In the genomic region with DNA sequence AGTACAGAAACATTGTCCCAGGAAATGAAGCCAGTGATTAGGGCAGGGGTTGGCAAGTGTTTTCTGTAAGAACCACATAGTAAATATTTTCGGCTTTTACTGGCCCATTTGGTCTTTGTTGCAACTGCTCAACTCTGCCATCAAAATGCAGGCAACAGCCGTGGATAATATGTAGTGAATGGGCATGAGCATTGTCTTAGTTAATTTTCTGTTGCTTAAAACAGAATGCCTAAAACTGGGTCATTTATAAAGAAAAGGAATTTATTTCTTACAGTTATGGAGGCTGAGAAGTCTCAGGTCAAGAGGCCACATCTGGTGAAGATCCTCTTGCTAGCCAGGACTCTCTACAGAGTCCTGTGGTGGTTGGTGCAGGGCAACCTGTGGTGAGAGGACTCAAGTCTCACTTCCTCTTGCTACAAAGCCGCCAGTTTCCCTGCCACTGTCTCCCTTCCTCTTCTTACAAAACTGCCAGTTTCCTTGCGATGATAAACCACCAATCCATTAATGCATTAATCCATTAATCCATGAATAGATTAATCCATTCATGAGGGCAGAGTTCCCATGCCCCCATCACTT, we compare ENCODE assay signal across 8 cellular contexts.
DNase-seq lines count a peak whose midpoint lies in the region; ATAC-seq and TF ChIP-seq lines count a peak whose summit lies in the region.
"Had no signal": no experiment of that assay in that cellular context is flagged by ENCODE, and none has a peak within 500 bp of the region (broad histone marks: within the 10 kb centered on the region; RNA-seq: fewer than 3 reads in every experiment).

No MANE protein-coding gene starts in this region.

- intact Hi-C loops in spleen (cut with DNase I; ENCODE audit: low total_unique reads) (no loop called here), sciatic nerve (cut with DNase I) (no loop called here)

- no peak overlapping the region for H2AFZ ChIP-seq in OCI-LY3 (ENCODE audit: low read depth, low read length)

- no peak overlapping the region for H3K9ac ChIP-seq in OCI-LY3 (ENCODE audit: low read length)

- peaks cover 35% of the 10 kb centered on the region for H3K27me3 ChIP-seq in OCI-LY3 (ENCODE audit: low read depth, low read length)
- H3K27me3 ChIP-seq in spleen (replicated peaks in 1 of 7), result peaks cover 0 to 12% (median 0%) of the 10 kb centered on the region in 7 donors

- peak; percentile 87 for ATAC-seq in GM19023 (IDR thresholded peaks at IDR 0.05; ENCODE audit: unreplicated experiment)
- peak; percentile 100 for ATAC-seq in HG02885 (IDR thresholded peaks at IDR 0.05; ENCODE audit: poor library complexity, unreplicated experiment)
- no peak for ATAC-seq in sciatic nerve

- peak overlapping the region; percentile 66 for H3K4me2 ChIP-seq in OCI-LY3 (ENCODE audit: low read length)

- no peaks in the 10 kb centered on the region for H3K79me2 ChIP-seq in OCI-LY3 (ENCODE audit: low read length)

- H3K4me1 ChIP-seq in OCI-LY3 (ENCODE audit: low read length), result peaks cover 15% of the 10 kb centered on the region
- H3K4me1 ChIP-seq in spleen, result peaks cover 15 to 71% (median 45%) of the 10 kb centered on the region in 6 donors

- H3K36me3 ChIP-seq in OCI-LY3 (replicated peaks; ENCODE audit: low read depth, low read length) (no peaks in the 10 kb centered on the region), spleen (no peaks in the 10 kb centered on the region)

- no peak for TF ChIP-seq CTCF in OCI-LY3 (IDR thresholded peaks at IDR 0.05; ENCODE audit: low read depth, low read length)
- no peak for TF ChIP-seq CTCF in spleen (IDR thresholded peaks at IDR 0.05 in 8 of 11, conservative IDR thresholded peaks at IDR 0.05 in 3 of 11)

- H3K9me3 ChIP-seq in OCI-LY3 (ENCODE audit: insufficient read depth, low read length), result no peaks in the 10 kb centered on the region
- H3K9me3 ChIP-seq in spleen, result no peaks in the 10 kb centered on the region

- H4K20me1 ChIP-seq in OCI-LY3 (ENCODE audit: insufficient read depth, low read length), result no peaks in the 10 kb centered on the region

- 38 to 57% (median 50%) methylated on average over 4 of the region's 4 CpGs for WGBS in spleen, 5 donors

- DNase-seq in spleen (peak; percentile 85), sciatic nerve (ENCODE audit: low spot score) (no peak), NCI-H345 treated with DMSO at 0.1 percent for 48 hours (lab: John Stamatoyannopoulos, UW; ENCODE audit: unreplicated experiment) (no peak), NCI-H226 (no peak)
- DNase-seq: activated CD4-positive, alpha-beta T cell treated with anti-CD3 and anti-CD28 coated beads, Interleukin-2, amount 10 ng/mL, durations not matched to agents 7 days and 5 days had no signal

- H3K27ac ChIP-seq in OCI-LY3 (ENCODE audit: low read length) (no peak overlapping the region), spleen (peak overlapping the region in 7 of 8 donors; percentile 35 to 75 (median 49))

- H3K4me3 ChIP-seq in OCI-LY3 (ENCODE audit: low read length) (peak overlapping the region; percentile 33), spleen (no peak overlapping the region)

- TF ChIP-seq POLR2A in spleen (IDR thresholded peaks at IDR 0.05), result no peak
